In genomic region chr1:114458208-114458777, GRCh38 we compare ENCODE assay signal across 1 cellular context.
TF ChIP-seq lines count a peak whose summit lies in the region.

No MANE protein-coding gene starts in this region.

TF ChIP-seq in HepG2, 621 proteins besides CTCF, POLR2A, EP300 and RAD21 (continued from another document and continues in another):
- TF ChIP-seq ZBTB33 (CRISPR knock-in tag; IDR thresholded peaks at IDR 0.05) (no peak), ZNF773 (CRISPR knock-in tag; IDR thresholded peaks at IDR 0.05; ENCODE audit: borderline replicate concordance) (no peak), SIX1 (CRISPR knock-in tag; IDR thresholded peaks at IDR 0.05; ENCODE audit: borderline replicate concordance) (peak; percentile 14; the same call in 1 of the 2 replicates), HMG20A (CRISPR knock-in tag; IDR thresholded peaks at IDR 0.05; ENCODE audit: borderline replicate concordance) (peak; percentile 9; the same call in 1 of the 2 replicates), ZBTB21 (CRISPR knock-in tag; IDR thresholded peaks at IDR 0.05) (peak; percentile 68; the same call in 1 of the 2 replicates), ZNF432 (CRISPR knock-in tag; IDR thresholded peaks at IDR 0.05; ENCODE audit: borderline replicate concordance) (no peak), PRDM15 (CRISPR knock-in tag; IDR thresholded peaks at IDR 0.05) (no peak), FOXK2 (IDR thresholded peaks at IDR 0.05) (no peak), ZNF468 (CRISPR knock-in tag; IDR thresholded peaks at IDR 0.05) (no peak), SOX13 (IDR thresholded peaks at IDR 0.05) (peak; percentile 50; the same call in 1 of the 2 replicates), SOX13 (CRISPR knock-in tag; conservative IDR thresholded peaks at IDR 0.05 in 1 of 2, IDR thresholded peaks at IDR 0.05 in 1 of 2) (peak in 1 of 2 experiments; percentile 64; a peak in 2 of 4 replicates), ETV5 (CRISPR knock-in tag; IDR thresholded peaks at IDR 0.05; ENCODE audit: borderline replicate concordance) (peak; percentile 90), ETV6 (CRISPR knock-in tag; conservative IDR thresholded peaks at IDR 0.05) (no peak), HDAC1 (CRISPR knock-in tag; IDR thresholded peaks at IDR 0.05) (no peak), KMT2A (CRISPR knock-in tag; IDR thresholded peaks at IDR 0.05) (peak; percentile 55; the same call in 1 of the 2 replicates), SALL1 (CRISPR knock-in tag; IDR thresholded peaks at IDR 0.05) (peak; percentile 61; the same call in 1 of the 2 replicates), GATA4 (IDR thresholded peaks at IDR 0.05; ENCODE audit: borderline replicate concordance, low read depth) (peak; percentile 12; the same call in 1 of the 2 replicates), ZNF143 (CRISPR knock-in tag; IDR thresholded peaks at IDR 0.05) (no peak), CEBPG (CRISPR knock-in tag; IDR thresholded peaks at IDR 0.05) (peak; percentile 58), ZNF839 (CRISPR knock-in tag; IDR thresholded peaks at IDR 0.05; ENCODE audit: borderline replicate concordance) (no peak), KLF15 (CRISPR knock-in tag; IDR thresholded peaks at IDR 0.05; ENCODE audit: borderline replicate concordance) (no peak), ZNF331 (CRISPR knock-in tag; IDR thresholded peaks at IDR 0.05) (peak; percentile 45; the same call in 1 of the 2 replicates), ZNF562 (CRISPR knock-in tag; IDR thresholded peaks at IDR 0.05; ENCODE audit: borderline replicate concordance) (no peak), RNF219 (CRISPR knock-in tag; IDR thresholded peaks at IDR 0.05) (no peak), ZNF879 (CRISPR knock-in tag; IDR thresholded peaks at IDR 0.05) (no peak), ZBTB38 (CRISPR knock-in tag; IDR thresholded peaks at IDR 0.05) (no peak), ZNF761 (CRISPR knock-in tag; conservative IDR thresholded peaks at IDR 0.05) (peak; percentile 79; the same call in 1 of the 2 replicates), ZNF678 (CRISPR knock-in tag; IDR thresholded peaks at IDR 0.05) (no peak), PAX8 (CRISPR knock-in tag; IDR thresholded peaks at IDR 0.05; ENCODE audit: borderline replicate concordance) (no peak), GABPB1 (CRISPR knock-in tag; IDR thresholded peaks at IDR 0.05) (peak; percentile 32), NFKBIZ (CRISPR knock-in tag; IDR thresholded peaks at IDR 0.05) (no peak), ZBTB40 (IDR thresholded peaks at IDR 0.05) (no peak), ZBTB40 (CRISPR knock-in tag; IDR thresholded peaks at IDR 0.05) (no peak), ZBTB2 (CRISPR knock-in tag; IDR thresholded peaks at IDR 0.05; ENCODE audit: low read depth) (no peak), PLRG1 (conservative IDR thresholded peaks at IDR 0.05) (no peak), GATAD2A (CRISPR knock-in tag; IDR thresholded peaks at IDR 0.05) (peak; percentile 77), IKZF5 (CRISPR knock-in tag; IDR thresholded peaks at IDR 0.05) (no peak), FOSL2 (CRISPR knock-in tag; IDR thresholded peaks at IDR 0.05) (peak; percentile 95), ZNF550 (CRISPR knock-in tag; IDR thresholded peaks at IDR 0.05; ENCODE audit: borderline replicate concordance) (no peak), SNAI1 (CRISPR knock-in tag; IDR thresholded peaks at IDR 0.05; ENCODE audit: borderline replicate concordance) (no peak), BORCS8-MEF2B (CRISPR knock-in tag; IDR thresholded peaks at IDR 0.05) (no peak)
- TF ChIP-seq, protein P1, sequence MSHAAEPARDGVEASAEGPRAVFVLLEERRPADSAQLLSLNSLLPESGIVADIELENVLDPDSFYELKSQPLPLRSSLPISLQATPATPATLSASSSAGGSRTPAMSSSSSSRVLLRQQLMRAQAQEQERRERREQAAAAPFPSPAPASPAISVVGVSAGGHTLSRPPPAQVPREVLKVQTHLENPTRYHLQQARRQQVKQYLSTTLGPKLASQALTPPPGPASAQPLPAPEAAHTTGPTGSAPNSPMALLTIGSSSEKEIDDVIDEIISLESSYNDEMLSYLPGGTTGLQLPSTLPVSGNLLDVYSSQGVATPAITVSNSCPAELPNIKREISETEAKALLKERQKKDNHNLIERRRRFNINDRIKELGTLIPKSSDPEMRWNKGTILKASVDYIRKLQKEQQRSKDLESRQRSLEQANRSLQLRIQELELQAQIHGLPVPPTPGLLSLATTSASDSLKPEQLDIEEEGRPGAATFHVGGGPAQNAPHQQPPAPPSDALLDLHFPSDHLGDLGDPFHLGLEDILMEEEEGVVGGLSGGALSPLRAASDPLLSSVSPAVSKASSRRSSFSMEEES (CRISPR knock-in tag; IDR thresholded peaks at IDR 0.05): peak; percentile 74
- TF ChIP-seq, protein P2, sequence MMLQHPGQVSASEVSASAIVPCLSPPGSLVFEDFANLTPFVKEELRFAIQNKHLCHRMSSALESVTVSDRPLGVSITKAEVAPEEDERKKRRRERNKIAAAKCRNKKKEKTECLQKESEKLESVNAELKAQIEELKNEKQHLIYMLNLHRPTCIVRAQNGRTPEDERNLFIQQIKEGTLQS (CRISPR knock-in tag; IDR thresholded peaks at IDR 0.05): peak; percentile 71; the same call in 1 of the 2 replicates
